ENCODE assay signal across 1 cellular context in genomic region chr6:164109770-164110140, GRCh38.
TF ChIP-seq lines count a peak whose summit lies in the region.

No MANE protein-coding gene starts in this region.

TF ChIP-seq in SK-N-SH, 30 proteins besides CTCF, POLR2A, EP300 and RAD21 (continued from another document):
- TF ChIP-seq, protein P1, sequence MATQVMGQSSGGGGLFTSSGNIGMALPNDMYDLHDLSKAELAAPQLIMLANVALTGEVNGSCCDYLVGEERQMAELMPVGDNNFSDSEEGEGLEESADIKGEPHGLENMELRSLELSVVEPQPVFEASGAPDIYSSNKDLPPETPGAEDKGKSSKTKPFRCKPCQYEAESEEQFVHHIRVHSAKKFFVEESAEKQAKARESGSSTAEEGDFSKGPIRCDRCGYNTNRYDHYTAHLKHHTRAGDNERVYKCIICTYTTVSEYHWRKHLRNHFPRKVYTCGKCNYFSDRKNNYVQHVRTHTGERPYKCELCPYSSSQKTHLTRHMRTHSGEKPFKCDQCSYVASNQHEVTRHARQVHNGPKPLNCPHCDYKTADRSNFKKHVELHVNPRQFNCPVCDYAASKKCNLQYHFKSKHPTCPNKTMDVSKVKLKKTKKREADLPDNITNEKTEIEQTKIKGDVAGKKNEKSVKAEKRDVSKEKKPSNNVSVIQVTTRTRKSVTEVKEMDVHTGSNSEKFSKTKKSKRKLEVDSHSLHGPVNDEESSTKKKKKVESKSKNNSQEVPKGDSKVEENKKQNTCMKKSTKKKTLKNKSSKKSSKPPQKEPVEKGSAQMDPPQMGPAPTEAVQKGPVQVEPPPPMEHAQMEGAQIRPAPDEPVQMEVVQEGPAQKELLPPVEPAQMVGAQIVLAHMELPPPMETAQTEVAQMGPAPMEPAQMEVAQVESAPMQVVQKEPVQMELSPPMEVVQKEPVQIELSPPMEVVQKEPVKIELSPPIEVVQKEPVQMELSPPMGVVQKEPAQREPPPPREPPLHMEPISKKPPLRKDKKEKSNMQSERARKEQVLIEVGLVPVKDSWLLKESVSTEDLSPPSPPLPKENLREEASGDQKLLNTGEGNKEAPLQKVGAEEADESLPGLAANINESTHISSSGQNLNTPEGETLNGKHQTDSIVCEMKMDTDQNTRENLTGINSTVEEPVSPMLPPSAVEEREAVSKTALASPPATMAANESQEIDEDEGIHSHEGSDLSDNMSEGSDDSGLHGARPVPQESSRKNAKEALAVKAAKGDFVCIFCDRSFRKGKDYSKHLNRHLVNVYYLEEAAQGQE (IDR thresholded peaks at IDR 0.05; ENCODE audit: low read depth, low read length) = no peak
- TF ChIP-seq SIN3A (IDR thresholded peaks at IDR 0.05; ENCODE audit: borderline replicate concordance, low read depth, low read length) = no peak
- TF ChIP-seq FOXJ3 (CRISPR knock-in tag; IDR thresholded peaks at IDR 0.05) = no peak
- no peak for TF ChIP-seq MEF2A (IDR thresholded peaks at IDR 0.05; ENCODE audit: borderline replicate concordance, low read depth)
- TF ChIP-seq, protein P2, sequence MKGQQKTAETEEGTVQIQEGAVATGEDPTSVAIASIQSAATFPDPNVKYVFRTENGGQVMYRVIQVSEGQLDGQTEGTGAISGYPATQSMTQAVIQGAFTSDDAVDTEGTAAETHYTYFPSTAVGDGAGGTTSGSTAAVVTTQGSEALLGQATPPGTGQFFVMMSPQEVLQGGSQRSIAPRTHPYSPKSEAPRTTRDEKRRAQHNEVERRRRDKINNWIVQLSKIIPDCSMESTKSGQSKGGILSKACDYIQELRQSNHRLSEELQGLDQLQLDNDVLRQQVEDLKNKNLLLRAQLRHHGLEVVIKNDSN (IDR thresholded peaks at IDR 0.05; ENCODE audit: borderline replicate concordance, low read depth) = no peak
- TF ChIP-seq POLR2AphosphoS5 (IDR thresholded peaks at IDR 0.05; ENCODE audit: low read depth, low read length) = no peak
